In genomic region chr5:82285206-82285605, GRCh38 we compare ENCODE assay signal across 1 cellular context.
TF ChIP-seq lines count a peak whose summit lies in the region.

No MANE protein-coding gene starts in this region.

TF ChIP-seq in K562, 482 proteins besides CTCF, POLR2A, EP300 and RAD21 (continued from another document):
- TF ChIP-seq ZNF609 (CRISPR knock-in tag; IDR thresholded peaks at IDR 0.05; ENCODE audit: borderline replicate concordance) = no peak
- TF ChIP-seq NR2C1 (IDR thresholded peaks at IDR 0.05) = no peak
- TF ChIP-seq NR2C1 (tag; IDR thresholded peaks at IDR 0.05) = no peak
- no peak for TF ChIP-seq SIN3B (IDR thresholded peaks at IDR 0.05; ENCODE audit: low read depth)
- TF ChIP-seq ZNF354B (CRISPR knock-in tag; IDR thresholded peaks at IDR 0.05) = no peak
- TF ChIP-seq MBD2 (IDR thresholded peaks at IDR 0.05; ENCODE audit: borderline replicate concordance, low read depth) = 0 out of 2 replicates have a peak, but pooled peaks have one; percentile 17
- TF ChIP-seq ATF2 (CRISPR knock-in tag; IDR thresholded peaks at IDR 0.05) = no peak
- TF ChIP-seq BRD9 (IDR thresholded peaks at IDR 0.05; ENCODE audit: low read depth, partially characterized antibody) = no peak
- no peak for TF ChIP-seq ZFP30 (CRISPR knock-in tag; IDR thresholded peaks at IDR 0.05; ENCODE audit: borderline replicate concordance)
- peak; percentile 85 for TF ChIP-seq DPF2 (IDR thresholded peaks at IDR 0.05)
- TF ChIP-seq ZNF518B (CRISPR knock-in tag; IDR thresholded peaks at IDR 0.05) = no peak
- TF ChIP-seq SNRNP70 (optimal IDR thresholded peaks at IDR 0.05; ENCODE audit: low read depth, low read length) = no peak
- TF ChIP-seq FOXA1 (IDR thresholded peaks at IDR 0.05; ENCODE audit: borderline replicate concordance) = no peak
- TF ChIP-seq BRF2 (IDR thresholded peaks at IDR 0.05; ENCODE audit: borderline replicate concordance, insufficient read depth, insufficient read length) = no peak
- 0 out of 2 replicates have a peak, but pooled peaks have one; percentile 37 for TF ChIP-seq MYBL2 (IDR thresholded peaks at IDR 0.05; ENCODE audit: low read depth)
- TF ChIP-seq MYBL2 (CRISPR knock-in tag; IDR thresholded peaks at IDR 0.05; ENCODE audit: borderline replicate concordance) = no peak
- TF ChIP-seq ZNF551 (CRISPR knock-in tag; IDR thresholded peaks at IDR 0.05) = no peak
- no peak for TF ChIP-seq PKNOX1 (IDR thresholded peaks at IDR 0.05)
- no peak for TF ChIP-seq ZNF217 (CRISPR knock-in tag; IDR thresholded peaks at IDR 0.05)
